24 cellular contexts compared by ENCODE assay signal in the genomic region with DNA sequence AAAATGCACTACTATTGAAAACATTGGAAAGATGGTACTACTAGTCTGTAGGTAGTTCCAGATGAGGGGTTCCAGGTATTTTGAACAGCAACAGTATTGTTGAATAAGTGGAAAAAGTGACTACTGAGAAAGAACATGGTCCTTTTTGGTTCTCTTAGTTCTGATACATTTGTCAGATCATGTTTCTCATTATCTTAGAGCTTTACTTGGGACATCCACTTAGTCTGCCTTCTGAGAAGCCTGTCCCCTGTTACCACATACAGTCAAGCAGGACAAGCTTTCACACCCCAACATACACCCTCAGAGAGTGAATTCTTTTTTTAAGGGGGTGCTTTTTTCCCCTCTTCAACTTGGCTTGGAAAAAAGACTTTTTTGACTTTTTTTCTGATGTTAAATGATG. TPM values are rescaled to one million over a fixed set of nuclear protein-coding genes. Genes with fewer than 3 reads are reported as not detected.
DNase-seq lines count a peak whose midpoint lies in the region; ATAC-seq and TF ChIP-seq lines count a peak whose summit lies in the region.
"Had no signal": no experiment of that assay in that cellular context is flagged by ENCODE, and none has a peak within 500 bp of the region (broad histone marks: within the 10 kb centered on the region; RNA-seq: fewer than 3 reads in every experiment).

No MANE protein-coding gene starts in this region.

- peaks cover 7% of the 10 kb centered on the region for H3K79me1 ChIP-seq in H9 (ENCODE audit: insufficient read depth, low read depth, low read length, poor library complexity, severe bottlenecking)

- no peak for TF ChIP-seq CTCF in H9 (conservative IDR thresholded peaks at IDR 0.05)
- TF ChIP-seq CTCF in lower lobe of right lung (IDR thresholded peaks at IDR 0.05), result no peak
- no peak for TF ChIP-seq CTCF in sigmoid colon (IDR thresholded peaks at IDR 0.05)
- TF ChIP-seq CTCF in MCF 10A (IDR thresholded peaks at IDR 0.05; ENCODE audit: unreplicated experiment), result no peak
- no peak for TF ChIP-seq CTCF in endothelial cell (IDR thresholded peaks at IDR 0.05; ENCODE audit: unreplicated experiment)

- H3K23ac ChIP-seq in H9 (ENCODE audit: insufficient read length, low read depth, low read length), result no peak overlapping the region

- no peak for DNase-seq in activated CD4-positive, CD25-positive, alpha-beta regulatory T cell treated with anti-CD3 and anti-CD28 coated beads, Interleukin-2, amount 50 U/mL, for 72 hours
- DNase-seq in H9, result no peak
- no peak for DNase-seq in lower lobe of right lung
- no peak for DNase-seq in sigmoid colon
- DNase-seq in MCF 10A (ENCODE audit: unreplicated experiment), result no peak
- no peak for DNase-seq in kidney glomerular epithelial cell (lab: John Stamatoyannopoulos, UW)
- DNase-seq in endothelial cell (ENCODE audit: low spot score), result no peak
- DNase-seq: ACHN; Calu3; CD4-positive, alpha-beta memory T cell; DMS153; IMR-90; NCI-H1694; NCI-H2081; NCI-H2171; NCI-H345; NCI-H524; NCI-H774; NK-92 treated with Interleukin-12 subunit alpha and Interleukin-12 subunit beta, amount 100 ng/mL, for 24 hours; Peyer's patch had no signal

- POLR2A ChIA-PET in MCF 10A (lab: Yijun Ruan, JAX), result interaction anchor here (0.6 to 2.0 kb wide), 2 partner anchors 49 to 57 kb away, joined by 4 to 6 read pairs; no protein-coding TSS in a partner anchor

- H3K4ac ChIP-seq in H9 (ENCODE audit: low read depth, low read length), result no peak overlapping the region

- no peak overlapping the region for H3K14ac ChIP-seq in H9 (ENCODE audit: insufficient read depth, low read length)

- H3K4me3 ChIP-seq in lower lobe of right lung (peak overlapping the region; percentile 41), sigmoid colon (no peak overlapping the region)
- H3K4me3 ChIP-seq: BLaER1 treated with 17β-estradiol and CSF1 and Interleukin-3, amounts not matched to agents 10 nM and 100 nM; Peyer's patch had no signal

- H3K18ac ChIP-seq in H9 (ENCODE audit: insufficient read length, low read depth, low read length), result no peak overlapping the region

- H3K4me1 Mint-ChIP-seq in H9 (peaks cover 72 to 76% of the 10 kb centered on the region in 2 experiments), MCF 10A (ENCODE audit: insufficient read depth, unreplicated experiment) (peaks cover 43% of the 10 kb centered on the region), endothelial cell (ENCODE audit: unreplicated experiment) (peaks cover 74% of the 10 kb centered on the region)
- H3K4me1 Mint-ChIP-seq: CD4-positive, alpha-beta memory T cell had no signal

- H2AFZ ChIP-seq in H9 (ENCODE audit: low read length), result no peak overlapping the region

- H3K9ac ChIP-seq in H9 (ENCODE audit: extremely low read depth, insufficient read length, low read length), result no peak overlapping the region
- H3K9ac ChIP-seq: BLaER1 treated with 17β-estradiol and CSF1 and Interleukin-3, amounts not matched to agents 10 nM and 100 nM; KMS-11 had no signal

- H4K20me1 ChIP-seq in H9 (ENCODE audit: control insufficient read depth, insufficient read depth, insufficient read length), result no peaks in the 10 kb centered on the region

- H3T11ph ChIP-seq in H9 (ENCODE audit: low read length), result no peak overlapping the region

- no peak overlapping the region for H4K5ac ChIP-seq in H9 (ENCODE audit: insufficient read length, low read depth, low read length)

- no TSS peak for BruUV-seq in MCF 10A (replicated peaks; lab: Mats Ljungman, UMichigan)

- no peak overlapping the region for H4K8ac ChIP-seq in H9 (replicated peaks; ENCODE audit: insufficient read length, low read depth, low read length)

- H3K27ac Mint-ChIP-seq in H9 (peak overlapping the region in 2 of 3 experiments; percentile 26 to 61; a peak in 1 of 7 replicates), MCF 10A (ENCODE audit: low read depth, unreplicated experiment) (no peak overlapping the region), endothelial cell (ENCODE audit: unreplicated experiment) (no peak overlapping the region)
- H3K27ac Mint-ChIP-seq: CD4-positive, alpha-beta memory T cell had no signal

- no peaks in the 10 kb centered on the region for H3K23me2 ChIP-seq in H9 (ENCODE audit: insufficient read length, low read depth, low read length, poor library complexity, severe bottlenecking)

- H2BK15ac ChIP-seq in H9 (ENCODE audit: low read depth, low read length), result no peak overlapping the region

- no peak for TF ChIP-seq POLR2A in sigmoid colon (IDR thresholded peaks at IDR 0.05)

- H3K27ac ChIP-seq in H9 (ENCODE audit: insufficient read length, low read depth, low read length) (no peak overlapping the region), lower lobe of right lung (peak overlapping the region; percentile 7), sigmoid colon (peak overlapping the region; percentile 3 to 64 (median 36))
- H3K27ac ChIP-seq: 22Rv1; BLaER1 treated with 17β-estradiol and CSF1 and Interleukin-3, amounts not matched to agents 10 nM and 100 nM; KMS-11; Peyer's patch had no signal

- H4K91ac ChIP-seq in H9 (ENCODE audit: insufficient read length, low read depth, low read length), result no peak overlapping the region

- peaks cover 23% of the 10 kb centered on the region; the same call in 1 of the 2 replicates for H3K4me1 ChIP-seq in H9 (ENCODE audit: insufficient read depth, low read length)
- H3K4me1 ChIP-seq in lower lobe of right lung, result peaks cover 60% of the 10 kb centered on the region
- peaks cover 0 to 85% (median 65%) of the 10 kb centered on the region in 4 donors for H3K4me1 ChIP-seq in sigmoid colon

- H3K4me3 Mint-ChIP-seq in H9 (no peak overlapping the region), MCF 10A (ENCODE audit: unreplicated experiment) (no peak overlapping the region), endothelial cell (ENCODE audit: unreplicated experiment) (no peak overlapping the region)
- H3K4me3 Mint-ChIP-seq: CD4-positive, alpha-beta memory T cell had no signal

- H3K27me3 ChIP-seq in H9 (ENCODE audit: insufficient read depth, low read length), result no peaks in the 10 kb centered on the region
- H3K27me3 ChIP-seq in lower lobe of right lung (ENCODE audit: low read depth), result no peaks in the 10 kb centered on the region
- H3K27me3 ChIP-seq in sigmoid colon, result no peaks in the 10 kb centered on the region
- H3K27me3 ChIP-seq: BLaER1 treated with 17β-estradiol and CSF1 and Interleukin-3, amounts not matched to agents 10 nM and 100 nM; Peyer's patch had no signal

- no peak overlapping the region for H2BK12ac ChIP-seq in H9 (ENCODE audit: insufficient read length, low read depth, low read length)

- CTCF ChIA-PET in MCF 10A (lab: Yijun Ruan, JAX), result interaction anchor here (0.6 to 2.0 kb wide), 2 partner anchors 20 to 197 kb away, joined by 3 to 10 read pairs; no protein-coding TSS in a partner anchor

- intact Hi-C loops in lower lobe of right lung (cut with DNase I) (no loop called here), sigmoid colon (cut with DNase I) (no loop called here), MCF 10A (cut with micrococcal nuclease) (no loop called here)

- no peak overlapping the region for H2AK5ac ChIP-seq in H9 (ENCODE audit: insufficient read length, low read length)

- H3K36me3 Mint-ChIP-seq in H9 (ENCODE audit: insufficient read depth in 1 of 3, low read depth in 3 of 3) (no peaks in the 10 kb centered on the region; a peak in 2 of 7 replicates), MCF 10A (ENCODE audit: insufficient read depth, unreplicated experiment) (peaks cover 5% of the 10 kb centered on the region), endothelial cell (ENCODE audit: low read depth, unreplicated experiment) (no peaks in the 10 kb centered on the region)
- H3K36me3 Mint-ChIP-seq: CD4-positive, alpha-beta memory T cell had no signal

- no peak for TF ChIP-seq EP300 in sigmoid colon (IDR thresholded peaks at IDR 0.05)

- no peaks in the 10 kb centered on the region for H3K9me3 Mint-ChIP-seq in H9
- no peaks in the 10 kb centered on the region for H3K9me3 Mint-ChIP-seq in MCF 10A (ENCODE audit: unreplicated experiment)
- H3K9me3 Mint-ChIP-seq in endothelial cell (ENCODE audit: unreplicated experiment), result no peaks in the 10 kb centered on the region
- H3K9me3 Mint-ChIP-seq: CD4-positive, alpha-beta memory T cell had no signal

- peak; percentile 72 to 78 for ATAC-seq in activated CD4-positive, CD25-positive, alpha-beta regulatory T cell treated with anti-CD3 and anti-CD28 coated beads, Interleukin-2, amount 50 U/mL, for 24 hours
- no peak for ATAC-seq in lower lobe of right lung

- H3K27me3 Mint-ChIP-seq in H9 (ENCODE audit: low read depth) (no peaks in the 10 kb centered on the region), MCF 10A (ENCODE audit: insufficient read depth, unreplicated experiment) (no peaks in the 10 kb centered on the region), endothelial cell (ENCODE audit: unreplicated experiment) (peaks cover 2% of the 10 kb centered on the region)

- H2BK20ac ChIP-seq in H9 (ENCODE audit: low read depth, low read length, poor library complexity, severe bottlenecking), result no peak overlapping the region

- H3K36me3 ChIP-seq in lower lobe of right lung, result no peaks in the 10 kb centered on the region
- no peaks in the 10 kb centered on the region for H3K36me3 ChIP-seq in sigmoid colon
- H3K36me3 ChIP-seq: Peyer's patch had no signal

- no peak overlapping the region for H3K4me2 ChIP-seq in H9 (ENCODE audit: insufficient read depth, insufficient read length, low read length)
- H3K4me2 ChIP-seq: BLaER1 treated with 17β-estradiol and CSF1 and Interleukin-3, amounts not matched to agents 10 nM and 100 nM; KMS-11 had no signal

- H2BK120ac ChIP-seq in H9 (ENCODE audit: low read depth, low read length, poor library complexity, severe bottlenecking), result no peak overlapping the region

- H3K9me3 ChIP-seq in H9 (ENCODE audit: control insufficient read depth, low read depth, low read length) (no peaks in the 10 kb centered on the region), lower lobe of right lung (no peaks in the 10 kb centered on the region), sigmoid colon (no peaks in the 10 kb centered on the region)
- H3K9me3 ChIP-seq: BLaER1 treated with 17β-estradiol and CSF1 and Interleukin-3, amounts not matched to agents 10 nM and 100 nM; Peyer's patch had no signal

- H3K79me2 ChIP-seq in H9 (ENCODE audit: insufficient read depth, low read length), result peaks cover 44% of the 10 kb centered on the region; the same call in 1 of the 2 replicates

- H3K56ac ChIP-seq in H9 (ENCODE audit: insufficient read length, low read depth, low read length), result no peak overlapping the region

- no peak overlapping the region for H2BK5ac ChIP-seq in H9 (ENCODE audit: insufficient read length, low read length)

RNA-seq across cellular contexts. Expression of a gene that starts 41.0 kb away (rescaled TPM):
- 172 and 190 TPM in 2 replicates for total RNA-seq in H9 (2021)
- total RNA-seq in lower lobe of right lung, result 506 TPM
- 100 to 1,000 TPM; 292 to 657 (median 428) TPM for total RNA-seq in sigmoid colon
- 10 to 100 TPM; 16.0 to 74.1 (median 18.0) TPM for polyA plus RNA-seq in sigmoid colon
- total RNA-seq in MCF 10A (2022), result 188 and 197 TPM in 2 replicates
- 511 TPM for total RNA-seq in endothelial cell (ENCODE audit: unreplicated experiment)

Comparison
In these comparisons a context has a peak if more than half of its experiments do, and no peak if none do; other contexts are left out.
1. ATAC-seq: peak in activated CD4-positive, CD25-positive, alpha-beta regulatory T cell treated with anti-CD3 and anti-CD28 coated beads, Interleukin-2, amount 50 U/mL, for 24 hours (2 of 2); none in lower lobe of right lung (0 of 2).
2. H3K27ac Mint-ChIP-seq: peak in H9 (2 of 3); none in MCF 10A (single experiment) and endothelial cell (single experiment).